Comparison of ENCODE assay signal across 1 cellular context in genomic region chr17:2058521-2059124, GRCh38.
TF ChIP-seq lines count a peak whose summit lies in the region.

No MANE protein-coding gene starts in this region.

TF ChIP-seq in endothelial cell of umbilical vein, 7 proteins besides CTCF, POLR2A, EP300 and RAD21:
- TF ChIP-seq MYC (IDR thresholded peaks at IDR 0.05; ENCODE audit: low read depth, low read length) (no peak), GATA2 (IDR thresholded peaks at IDR 0.05; ENCODE audit: insufficient read depth, insufficient read length, low read depth, low read length) (no peak), POLR2AphosphoS5 (IDR thresholded peaks at IDR 0.05; ENCODE audit: insufficient read depth, low read depth, low read length) (no peak), EZH2 (IDR thresholded peaks at IDR 0.05; ENCODE audit: borderline replicate concordance, low read depth, low read length, severe bottlenecking) (no peak), MAX (IDR thresholded peaks at IDR 0.05; ENCODE audit: insufficient read depth, insufficient read length) (no peak), JUN (IDR thresholded peaks at IDR 0.05; ENCODE audit: borderline replicate concordance, insufficient read depth, insufficient read length, low read depth) (no peak), FOS (IDR thresholded peaks at IDR 0.05; ENCODE audit: borderline replicate concordance, insufficient read depth, low read length) (no peak)
TF ChIP-seq in endothelial cell of umbilical vein: peak in this region for 0.
